In genomic region chr6:26743157-26743821, GRCh38 we compare ENCODE assay signal across 11 cellular contexts.
A peak's percentile ranks its signal among the peaks of the same experiment; 100 is the strongest.
DNase-seq lines count a peak whose midpoint lies in the region; ATAC-seq and TF ChIP-seq lines count a peak whose summit lies in the region.
"Had no signal": no experiment of that assay in that cellular context is flagged by ENCODE, and none has a peak within 500 bp of the region (broad histone marks: within the 10 kb centered on the region; RNA-seq: fewer than 3 reads in every experiment).

No MANE protein-coding gene starts in this region.

- no peaks in the 10 kb centered on the region for H4K20me1 ChIP-seq in Karpas-422 (ENCODE audit: insufficient read depth, low read depth, low read length)

- no peaks in the 10 kb centered on the region for H3K4me1 ChIP-seq in Karpas-422 (ENCODE audit: low read length)

- no peaks in the 10 kb centered on the region for H3K79me2 ChIP-seq in Karpas-422 (ENCODE audit: low read length)

- no peaks in the 10 kb centered on the region for H3K9me2 ChIP-seq in Karpas-422 (replicated peaks; ENCODE audit: insufficient read depth, low read length)

- no peak overlapping the region for H3K4me2 ChIP-seq in Karpas-422 (ENCODE audit: low read depth, low read length, poor library complexity, severe bottlenecking)

- no peak overlapping the region for H3K27ac ChIP-seq in substantia nigra (ENCODE audit: low read depth, low read length, poor library complexity, severe bottlenecking)
- no peak overlapping the region for H3K27ac ChIP-seq in Karpas-422 (ENCODE audit: low read length)
- H3K27ac ChIP-seq: neutrophil had no signal

- DNase-seq in Daoy (ENCODE audit: low read depth): peak; percentile 92
- peak; percentile 47 for DNase-seq in LHCN-M2 (ENCODE audit: low read depth)
- DNase-seq in endothelial cell (ENCODE audit: low spot score): peak; percentile 67
- no peak for DNase-seq in naive B cell
- DNase-seq in GM10248 (ENCODE audit: extremely low spot score): no peak
- DNase-seq in substantia nigra (lab: John Stamatoyannopoulos, UW): no peak
- no peak for DNase-seq in Karpas-422
- DNase-seq in stimulated activated CD4-positive, alpha-beta T cell treated with anti-CD3 and anti-CD28 coated beads, Interleukin-2, amount 100 ng/mL, for 48 hours: no peak
- DNase-seq: effector memory CD4-positive, alpha-beta T cell; RPMI8226 had no signal

- CTCF ChIA-PET in GM10248 (lab: Yijun Ruan, JAX): no interaction called here

- POLR2A ChIA-PET in GM10248 (lab: Yijun Ruan, JAX): no interaction called here

- H3K4me3 Mint-ChIP-seq in endothelial cell (ENCODE audit: unreplicated experiment): peak overlapping the region; percentile 93
- H3K4me3 Mint-ChIP-seq in naive B cell: peak overlapping the region in 3 of 8 donors; percentile 12 to 73 (median 35)

- H3K36me3 Mint-ChIP-seq in endothelial cell (ENCODE audit: low read depth, unreplicated experiment): no peaks in the 10 kb centered on the region
- peaks cover 0 to 23% of the 10 kb centered on the region in 2 donors for H3K36me3 Mint-ChIP-seq in naive B cell

- H3K9me3 ChIP-seq in Karpas-422 (ENCODE audit: low read length): no peaks in the 10 kb centered on the region

- H3K27ac Mint-ChIP-seq in endothelial cell (ENCODE audit: unreplicated experiment): peak overlapping the region; percentile 24
- H3K27ac Mint-ChIP-seq in naive B cell: peak overlapping the region in 4 of 6 donors; percentile 52 to 91 (median 76)

- ATAC-seq in naive B cell (ENCODE audit: low read depth in 2 of 2): no peak

- H3K9ac ChIP-seq in Karpas-422 (ENCODE audit: low read length): no peak overlapping the region

- H3K9me3 Mint-ChIP-seq in endothelial cell (ENCODE audit: unreplicated experiment): no peaks in the 10 kb centered on the region
- H3K9me3 Mint-ChIP-seq in naive B cell: peaks cover 0 to 31% (median 26%) of the 10 kb centered on the region in 7 donors

- no peaks in the 10 kb centered on the region for H3K27me3 ChIP-seq in Karpas-422 (ENCODE audit: low read length)

- H3K4me3 ChIP-seq in Karpas-422 (ENCODE audit: low read length): no peak overlapping the region

- TF ChIP-seq CTCF in endothelial cell (IDR thresholded peaks at IDR 0.05; ENCODE audit: unreplicated experiment): no peak
- no peak for TF ChIP-seq CTCF in GM10248 (IDR thresholded peaks at IDR 0.05; ENCODE audit: control extremely low read depth, extremely low read depth, low read depth, missing control alignments)

- no peaks in the 10 kb centered on the region for H3K36me3 ChIP-seq in Karpas-422 (ENCODE audit: insufficient read depth, low read length)
- H3K36me3 ChIP-seq: neutrophil had no signal

- H3K27me3 Mint-ChIP-seq in endothelial cell (ENCODE audit: unreplicated experiment): peaks cover 8% of the 10 kb centered on the region
- H3K27me3 Mint-ChIP-seq in naive B cell: peaks cover 41 to 50% (median 43%) of the 10 kb centered on the region in 3 donors

- no peak overlapping the region for H2AFZ ChIP-seq in Karpas-422 (ENCODE audit: low read length)

- H3K4me1 Mint-ChIP-seq in endothelial cell (ENCODE audit: unreplicated experiment) (peaks cover 21% of the 10 kb centered on the region), naive B cell (peaks cover 0 to 5% (median 0%) of the 10 kb centered on the region in 3 donors)

Comparison
In these comparisons a context has a peak if more than half of its experiments do, and no peak if none do; other contexts are left out.
1. DNase-seq: peak in Daoy (single experiment), LHCN-M2 (single experiment) and endothelial cell (single experiment); none in naive B cell (single experiment), GM10248 (single experiment), substantia nigra (0 of 49), Karpas-422 (single experiment) and stimulated activated CD4-positive, alpha-beta T cell treated with anti-CD3 and anti-CD28 coated beads, Interleukin-2, amount 100 ng/mL, for 48 hours (0 of 2).